ENCODE assay signal across 18 cellular contexts in the genomic region with DNA sequence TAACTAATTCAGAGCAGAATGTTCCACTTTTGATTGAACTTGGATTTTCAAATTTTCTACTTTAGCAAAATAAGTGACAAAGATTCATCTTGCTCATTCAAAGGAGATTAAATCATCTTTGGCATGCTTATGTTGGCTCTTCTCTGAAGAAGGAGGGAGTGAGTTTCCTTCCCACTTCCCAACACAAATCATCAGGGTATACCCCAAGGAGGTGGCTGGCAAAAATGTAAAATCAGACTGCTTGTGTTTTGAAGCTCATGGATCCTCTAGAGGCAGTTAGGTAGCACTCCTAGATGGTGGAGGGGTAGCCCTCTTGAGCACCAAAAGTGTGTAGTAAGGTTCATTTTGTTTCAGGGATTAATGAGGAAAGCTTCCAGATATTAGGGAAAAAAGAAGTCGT.
DNase-seq lines count a peak whose midpoint lies in the region; ATAC-seq, FAIRE-seq and TF ChIP-seq lines count a peak whose summit lies in the region.
"Had no signal": no experiment of that assay in that cellular context is flagged by ENCODE, and none has a peak within 500 bp of the region (broad histone marks: within the 10 kb centered on the region; RNA-seq: fewer than 3 reads in every experiment).

No MANE protein-coding gene starts in this region.

- H3K9me3 ChIP-seq in heart left ventricle (peaks cover 0 to 4% (median 0%) of the 10 kb centered on the region in 12 donors), thoracic aorta (no peaks in the 10 kb centered on the region)
- H3K9me3 ChIP-seq: BLaER1 had no signal

- no peaks in the 10 kb centered on the region for H3K4me1 Mint-ChIP-seq in GM23338
- H3K4me1 Mint-ChIP-seq in osteocyte (ENCODE audit: unreplicated experiment), result peaks cover 51% of the 10 kb centered on the region
- H3K4me1 Mint-ChIP-seq: CD8-positive, alpha-beta memory T cell had no signal

- no peaks in the 10 kb centered on the region for H3K36me3 Mint-ChIP-seq in GM23338 (ENCODE audit: low read depth)
- no peaks in the 10 kb centered on the region for H3K36me3 Mint-ChIP-seq in osteocyte (ENCODE audit: unreplicated experiment)
- H3K36me3 Mint-ChIP-seq: CD8-positive, alpha-beta memory T cell had no signal

- H3K4me3 ChIP-seq in GM23338 (no peak overlapping the region), heart left ventricle (no peak overlapping the region), thoracic aorta (no peak overlapping the region)
- H3K4me3 ChIP-seq: BLaER1 had no signal

- H3K4me1 ChIP-seq in GM23338 (ENCODE audit: insufficient read depth) (no peaks in the 10 kb centered on the region), heart left ventricle (peaks cover 0 to 43% (median 6%) of the 10 kb centered on the region in 12 donors), thoracic aorta (ENCODE audit: control insufficient read depth in 1 of 2, low read depth in 2 of 2) (peaks cover 12 to 50% of the 10 kb centered on the region in 2 donors), foreskin keratinocyte (no peaks in the 10 kb centered on the region)
- H3K4me1 ChIP-seq: BLaER1 had no signal

- ATAC-seq in GM23338 (no peak), heart left ventricle (peak in 3 of 4 donors; percentile 25 to 68 (median 61)), thoracic aorta (ENCODE audit: insufficient number of reproducible peaks, low FRiP score, low read depth) (no peak), GM19463 (IDR thresholded peaks at IDR 0.05; ENCODE audit: unreplicated experiment) (no peak), foreskin keratinocyte (no peak), GM18868 (IDR thresholded peaks at IDR 0.05; ENCODE audit: unreplicated experiment) (no peak)

- H3F3A ChIP-seq in GM23338 (replicated peaks; ENCODE audit: low read depth), result no peaks in the 10 kb centered on the region

- 0 out of 2 replicates have a peak overlapping the region, but pooled peaks have one; percentile 52 for H2AFZ ChIP-seq in GM23338

- no peak for DNase-seq in GM23338 (ENCODE audit: low spot score)
- DNase-seq in heart left ventricle, result no peak
- no peak for DNase-seq in osteocyte (ENCODE audit: extremely low spot score, unreplicated experiment)
- no peak for DNase-seq in thoracic aorta (ENCODE audit: low spot score)
- DNase-seq in foreskin keratinocyte, result no peak
- DNase-seq in GM12892 (ENCODE audit: insufficient read length), result no peak
- DNase-seq: 8988T; CD8-positive, alpha-beta memory T cell; Karpas-422; MM.1S; NCI-H1105 treated with DMSO at 0.1 percent for 48 hours; NCI-H1930; NCI-H510A had no signal

- no peak for TF ChIP-seq POLR2A in heart left ventricle (IDR thresholded peaks at IDR 0.05)
- no peak for TF ChIP-seq POLR2A in GM12892 (IDR thresholded peaks at IDR 0.05; ENCODE audit: low read depth, low read length)

- H3K9me2 ChIP-seq in GM23338 (ENCODE audit: insufficient read depth), result peaks cover 38% of the 10 kb centered on the region

- no peak overlapping the region for H3K27ac Mint-ChIP-seq in GM23338
- H3K27ac Mint-ChIP-seq in osteocyte (ENCODE audit: unreplicated experiment), result peak overlapping the region; percentile 79
- H3K27ac Mint-ChIP-seq: CD8-positive, alpha-beta memory T cell had no signal

- intact Hi-C loops in heart left ventricle (cut with DNase I), result loop anchor here in 1 of 10 donors (5.0 kb wide), 1 partner anchor 61 kb away; no protein-coding TSS in a partner anchor

- H3K27me3 ChIP-seq in GM23338 (ENCODE audit: insufficient read depth) (no peaks in the 10 kb centered on the region), heart left ventricle (no peaks in the 10 kb centered on the region), thoracic aorta (replicated peaks; ENCODE audit: insufficient read depth) (no peaks in the 10 kb centered on the region), foreskin keratinocyte (no peaks in the 10 kb centered on the region)
- H3K27me3 ChIP-seq: BLaER1 had no signal

- WGBS in heart left ventricle, 4 donors, result 43 to 57% (median 51%) methylated on average over 1 of the region's 1 CpG

- peaks cover 5% of the 10 kb centered on the region for H3K27me3 Mint-ChIP-seq in GM23338 (ENCODE audit: insufficient read depth, low read depth, poor library complexity)
- peaks cover 17% of the 10 kb centered on the region for H3K27me3 Mint-ChIP-seq in osteocyte (ENCODE audit: unreplicated experiment)

- H3K4me2 ChIP-seq in GM23338, result no peak overlapping the region
- H3K4me2 ChIP-seq: BLaER1 had no signal

- no peak for FAIRE-seq in GM12892 (lab: Jason Lieb, UNC)
- FAIRE-seq: H54, RCC 7860 had no signal

- H4K20me1 ChIP-seq in GM23338 (replicated peaks; ENCODE audit: insufficient read depth), result no peaks in the 10 kb centered on the region
- H4K20me1 ChIP-seq: BLaER1 had no signal

- TF ChIP-seq CTCF in GM23338 (conservative IDR thresholded peaks at IDR 0.05; ENCODE audit: low read depth in 2 of 2), result no peak
- TF ChIP-seq CTCF in heart left ventricle (IDR thresholded peaks at IDR 0.05), result no peak
- TF ChIP-seq CTCF in osteocyte (IDR thresholded peaks at IDR 0.05), result no peak
- TF ChIP-seq CTCF in thoracic aorta (IDR thresholded peaks at IDR 0.05), result no peak
- TF ChIP-seq CTCF in foreskin keratinocyte (conservative IDR thresholded peaks at IDR 0.05), result no peak

- H3K9me3 Mint-ChIP-seq in GM23338 (no peaks in the 10 kb centered on the region; the same call in 2 of the 3 replicates), osteocyte (ENCODE audit: unreplicated experiment) (no peaks in the 10 kb centered on the region)

- H3K4me3 Mint-ChIP-seq in GM23338 (no peak overlapping the region), osteocyte (ENCODE audit: unreplicated experiment) (no peak overlapping the region)
- H3K4me3 Mint-ChIP-seq: CD8-positive, alpha-beta memory T cell had no signal

- H3K36me3 ChIP-seq in GM23338 (ENCODE audit: insufficient read depth) (no peaks in the 10 kb centered on the region), heart left ventricle (no peaks in the 10 kb centered on the region), thoracic aorta (no peaks in the 10 kb centered on the region)
- H3K36me3 ChIP-seq: BLaER1 had no signal

- H3K79me2 ChIP-seq in GM23338 (replicated peaks; ENCODE audit: insufficient read depth), result no peaks in the 10 kb centered on the region

- no peak overlapping the region for H3K27ac ChIP-seq in GM23338 (ENCODE audit: low read depth)
- peak overlapping the region in 10 of 12 donors; percentile 16 to 65 (median 50) for H3K27ac ChIP-seq in heart left ventricle
- peak overlapping the region; percentile 0 to 44 for H3K27ac ChIP-seq in thoracic aorta
- no peak overlapping the region for H3K27ac ChIP-seq in foreskin keratinocyte
- H3K27ac ChIP-seq: BLaER1 had no signal

TF ChIP-seq in GM23338, 12 proteins besides CTCF, POLR2A, EP300 and RAD21 (continues in another document):
- no peak for TF ChIP-seq NANOG (IDR thresholded peaks at IDR 0.05; ENCODE audit: borderline replicate concordance)
- TF ChIP-seq STAT1 (IDR thresholded peaks at IDR 0.05; ENCODE audit: unreplicated experiment), result no peak
- no peak for TF ChIP-seq EZH2phosphoT487 (IDR thresholded peaks at IDR 0.05; ENCODE audit: unreplicated experiment)
- TF ChIP-seq ZNF114 (CRISPR knock-in tag; IDR thresholded peaks at IDR 0.05), result no peak
- no peak for TF ChIP-seq POLR2AphosphoS5 (IDR thresholded peaks at IDR 0.05; ENCODE audit: low read depth)
- no peak for TF ChIP-seq EZH2 (IDR thresholded peaks at IDR 0.05; ENCODE audit: low read depth, unreplicated experiment)

Comparison
In these comparisons a context has a peak if more than half of its experiments do, and no peak if none do; other contexts are left out.
1. ATAC-seq: peak in heart left ventricle (3 of 4); none in GM23338 (single experiment), thoracic aorta (single experiment), GM19463 (single experiment), foreskin keratinocyte (single experiment) and GM18868 (single experiment).
2. H3K27ac ChIP-seq: peak in heart left ventricle (10 of 12) and thoracic aorta (2 of 2); none in GM23338 (single experiment) and foreskin keratinocyte (single experiment).